Comparison of ENCODE assay signal across 21 cellular contexts in genomic region chr16:22721497-22722100, GRCh38.
DNase-seq lines count a peak whose midpoint lies in the region; ATAC-seq and TF ChIP-seq lines count a peak whose summit lies in the region.
"Had no signal": no experiment of that assay in that cellular context is flagged by ENCODE, and none has a peak within 500 bp of the region (broad histone marks: within the 10 kb centered on the region; RNA-seq: fewer than 3 reads in every experiment).

No MANE protein-coding gene starts in this region.

- no peak overlapping the region for H3K27ac Mint-ChIP-seq in stimulated activated memory B cell treated with anti-CD40 and anti-IgM and Interleukin-4, amounts not matched to agents 10 μg/mL and 1 μg/mL and 100 μg/mL, for 72 hours
- H3K27ac Mint-ChIP-seq: activated CD4-positive, alpha-beta T cell treated with anti-CD3 and anti-CD28 coated beads, Interleukin-2, amount 10 ng/mL, durations not matched to agents 24 days and 14 days had no signal

- no peaks in the 10 kb centered on the region for H3K79me2 ChIP-seq in hepatocyte

- no peaks in the 10 kb centered on the region for H4K20me1 ChIP-seq in hepatocyte (ENCODE audit: insufficient read depth, poor library complexity, severe bottlenecking)

- H3K4me3 ChIP-seq in left ventricle myocardium inferior = no peak overlapping the region
- H3K4me3 ChIP-seq in hepatocyte = no peak overlapping the region
- H3K4me3 ChIP-seq: adrenal gland, cardiac muscle cell, dorsolateral prefrontal cortex, HAP-1, sigmoid colon, tibial artery had no signal

- ATAC-seq in HG02588 (IDR thresholded peaks at IDR 0.05; ENCODE audit: unreplicated experiment) = no peak
- no peak for ATAC-seq in stimulated activated memory B cell treated with anti-CD40 and anti-IgM and Interleukin-4, amounts not matched to agents 10 μg/mL and 1 μg/mL and 100 μg/mL, for 72 hours
- ATAC-seq: esophagus mucosa, PC-3 had no signal

- peaks cover 4% of the 10 kb centered on the region for H3K9me3 Mint-ChIP-seq in stimulated activated memory B cell treated with anti-CD40 and anti-IgM and Interleukin-4, amounts not matched to agents 10 μg/mL and 1 μg/mL and 100 μg/mL, for 72 hours

- WGBS in hepatocyte (ENCODE audit: low lambda C conversion rate, missing lambda C conversion rate) = 63% methylated on average over 8 of the region's 8 CpGs

- H3K36me3 ChIP-seq in left ventricle myocardium inferior = no peaks in the 10 kb centered on the region
- no peaks in the 10 kb centered on the region for H3K36me3 ChIP-seq in hepatocyte (replicated peaks; ENCODE audit: insufficient read depth, low read depth)
- H3K36me3 ChIP-seq: adrenal gland, cardiac muscle cell, HAP-1, sigmoid colon, tibial artery had no signal

- H3K9me3 ChIP-seq in left ventricle myocardium inferior (replicated peaks) (no peaks in the 10 kb centered on the region), hepatocyte (ENCODE audit: low read depth) (no peaks in the 10 kb centered on the region)
- H3K9me3 ChIP-seq: adrenal gland, HAP-1, sigmoid colon, tibial artery had no signal

- no peak overlapping the region for H3K4me2 ChIP-seq in hepatocyte

- H2AFZ ChIP-seq in hepatocyte = no peak overlapping the region

- DNase-seq in NCI-H345 (lab: John Stamatoyannopoulos, UW) (peak; percentile 36), NCI-H345 treated with DMSO at 0.1 percent for 48 hours (lab: John Stamatoyannopoulos, UW; ENCODE audit: unreplicated experiment) (no peak), HCEC 1CT (peak; percentile 56), NCI-H774 (lab: John Stamatoyannopoulos, UW) (peak; percentile 27), left ventricle myocardium inferior (peak; percentile 22), hepatocyte (ENCODE audit: low spot score) (no peak)
- DNase-seq: activated CD4-positive, alpha-beta T cell treated with anti-CD3 and anti-CD28 coated beads, Interleukin-2, amount 10 ng/mL, durations not matched to agents 24 days and 14 days; activated effector memory CD4-positive, alpha-beta T cell treated with Interleukin-2 at 50 U/mL for 16 hours; adrenal gland; dorsolateral prefrontal cortex; naive B cell; NCI-H446; PC-3; sigmoid colon; stimulated activated naive CD4-positive, alpha-beta T cell treated with Interleukin-2 at 50 U/mL for 16 hours; tibial artery had no signal

- no peaks in the 10 kb centered on the region for H3K4me1 ChIP-seq in left ventricle myocardium inferior
- H3K4me1 ChIP-seq in hepatocyte (ENCODE audit: insufficient read depth) = no peaks in the 10 kb centered on the region
- H3K4me1 ChIP-seq: adrenal gland, HAP-1, sigmoid colon, tibial artery had no signal

- no peaks in the 10 kb centered on the region for H3K9me2 ChIP-seq in hepatocyte (replicated peaks; ENCODE audit: insufficient read depth)

- H3K4me3 Mint-ChIP-seq in stimulated activated memory B cell treated with anti-CD40 and anti-IgM and Interleukin-4, amounts not matched to agents 10 μg/mL and 1 μg/mL and 100 μg/mL, for 72 hours = no peak overlapping the region
- H3K4me3 Mint-ChIP-seq: activated CD4-positive, alpha-beta T cell treated with anti-CD3 and anti-CD28 coated beads, Interleukin-2, amount 10 ng/mL, durations not matched to agents 24 days and 14 days; naive B cell had no signal

- TF ChIP-seq CTCF in left ventricle myocardium inferior (IDR thresholded peaks at IDR 0.05; ENCODE audit: borderline replicate concordance) (no peak), hepatocyte (IDR thresholded peaks at IDR 0.05; ENCODE audit: poor library complexity) (no peak)

- no peaks in the 10 kb centered on the region for H3K4me1 Mint-ChIP-seq in stimulated activated memory B cell treated with anti-CD40 and anti-IgM and Interleukin-4, amounts not matched to agents 10 μg/mL and 1 μg/mL and 100 μg/mL, for 72 hours
- H3K4me1 Mint-ChIP-seq: activated CD4-positive, alpha-beta T cell treated with anti-CD3 and anti-CD28 coated beads, Interleukin-2, amount 10 ng/mL, durations not matched to agents 24 days and 14 days; naive B cell had no signal

- peaks cover 55% of the 10 kb centered on the region for H3K27me3 Mint-ChIP-seq in stimulated activated memory B cell treated with anti-CD40 and anti-IgM and Interleukin-4, amounts not matched to agents 10 μg/mL and 1 μg/mL and 100 μg/mL, for 72 hours
- H3K27me3 Mint-ChIP-seq: activated CD4-positive, alpha-beta T cell treated with anti-CD3 and anti-CD28 coated beads, Interleukin-2, amount 10 ng/mL, durations not matched to agents 24 days and 14 days had no signal

- H3K27me3 ChIP-seq in left ventricle myocardium inferior (ENCODE audit: low read depth) (peaks cover 64% of the 10 kb centered on the region), hepatocyte (peaks cover 2% of the 10 kb centered on the region)
- H3K27me3 ChIP-seq: adrenal gland, cardiac muscle cell, sigmoid colon had no signal

- H3K36me3 Mint-ChIP-seq in stimulated activated memory B cell treated with anti-CD40 and anti-IgM and Interleukin-4, amounts not matched to agents 10 μg/mL and 1 μg/mL and 100 μg/mL, for 72 hours = no peaks in the 10 kb centered on the region

- intact Hi-C loops in left ventricle myocardium inferior (cut with micrococcal nuclease) = no loop called here

- H3K27ac ChIP-seq in left ventricle myocardium inferior (replicated peaks) = no peak overlapping the region
- no peak overlapping the region for H3K27ac ChIP-seq in hepatocyte
- H3K27ac ChIP-seq: adrenal gland, cardiac muscle cell, dorsolateral prefrontal cortex, sigmoid colon, tibial artery had no signal

Comparison
In these comparisons a context has a peak if more than half of its experiments do, and no peak if none do; other contexts are left out.
1. DNase-seq: peak in NCI-H345 (single experiment), HCEC 1CT (single experiment), NCI-H774 (single experiment) and left ventricle myocardium inferior (single experiment); none in NCI-H345 treated with DMSO at 0.1 percent for 48 hours (single experiment) and hepatocyte (single experiment).